26 cellular contexts compared by ENCODE assay signal in the genomic region with DNA sequence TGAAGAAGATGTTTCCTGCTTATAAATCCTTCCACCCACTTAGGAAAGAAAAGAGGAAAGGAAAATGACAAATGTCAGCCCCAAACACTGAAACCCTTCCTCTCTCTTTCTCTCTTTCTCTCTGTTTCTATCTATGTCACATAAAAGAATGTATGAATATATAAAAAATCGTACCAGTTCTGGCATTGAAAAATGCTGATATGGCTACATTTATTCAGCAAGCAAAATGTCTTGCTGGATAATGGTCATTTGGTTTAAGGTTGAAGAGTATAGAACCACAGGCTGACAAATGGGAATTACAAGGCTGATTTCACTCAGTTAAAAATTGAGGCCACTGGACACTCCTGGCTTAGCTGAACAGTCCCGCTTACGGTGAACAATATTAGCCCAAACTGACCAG.
DNase-seq lines count a peak whose midpoint lies in the region; ATAC-seq, FAIRE-seq and TF ChIP-seq lines count a peak whose summit lies in the region.
"Had no signal": no experiment of that assay in that cellular context is flagged by ENCODE, and none has a peak within 500 bp of the region (broad histone marks: within the 10 kb centered on the region; RNA-seq: fewer than 3 reads in every experiment).

No MANE protein-coding gene starts in this region.

- no peak overlapping the region for H4K91ac ChIP-seq in IMR-90 (ENCODE audit: insufficient read depth, low read depth, low read length)

- H3K18ac ChIP-seq in IMR-90 (ENCODE audit: low read depth, low read length), result no peak overlapping the region

- DNase-seq in HepG2 (ENCODE audit: low spot score) (no peak), right lobe of liver (no peak), IMR-90 (no peak), cerebellar cortex (ENCODE audit: low spot score) (peak; percentile 8), GM12891 (ENCODE audit: insufficient read length, low spot score) (no peak)
- DNase-seq: ACHN; BE2C; C1 segment of cervical spinal cord; CD4-positive, alpha-beta memory T cell; CD4-positive, CD25-positive, alpha-beta regulatory T cell; CD8-positive, alpha-beta memory T cell; COR-L47; DMS 273 treated with DMSO at 0.1 percent for 48 hours; DMS153; DMS53; DMS79; DND-41; EL; GF-D8 had no signal

- H3K9me3 ChIP-seq in HepG2 (ENCODE audit: low read length), result no peaks in the 10 kb centered on the region
- H3K9me3 ChIP-seq in right lobe of liver, result no peaks in the 10 kb centered on the region
- H3K9me3 ChIP-seq in IMR-90 (ENCODE audit: control insufficient read depth, insufficient read depth, low read length), result no peaks in the 10 kb centered on the region
- H3K9me3 ChIP-seq: BE2C, BLaER1 had no signal

- TF ChIP-seq CTCF in HepG2 (CRISPR knock-in tag; IDR thresholded peaks at IDR 0.05) (no peak), right lobe of liver (IDR thresholded peaks at IDR 0.05) (no peak), IMR-90 (conservative IDR thresholded peaks at IDR 0.05; ENCODE audit: low read depth, low read length) (no peak)

- no peak overlapping the region for H2BK20ac ChIP-seq in IMR-90 (ENCODE audit: low read depth, low read length)

- H3K4ac ChIP-seq in IMR-90 (ENCODE audit: low read depth, low read length), result no peak overlapping the region

- H2AK9ac ChIP-seq in IMR-90 (replicated peaks; ENCODE audit: low read depth, low read length, poor library complexity), result no peak overlapping the region

- H3K14ac ChIP-seq in IMR-90 (replicated peaks; ENCODE audit: low read depth, low read length), result no peak overlapping the region

- BruUV-seq in HepG2 (replicated peaks; lab: Mats Ljungman, UMichigan), result no TSS peak
- BruUV-seq in IMR-90 (replicated peaks; lab: Mats Ljungman, UMichigan), result no TSS peak

- FAIRE-seq in HepG2 (lab: Jason Lieb, UNC) (no peak), GM12891 (lab: Jason Lieb, UNC) (no peak)
- FAIRE-seq: G401.6, GM12892, GM18507 had no signal

- ATAC-seq in HepG2 (no peak), right lobe of liver (no peak), IMR-90 (ENCODE audit: low read depth) (no peak), HG03139 (IDR thresholded peaks at IDR 0.05; ENCODE audit: unreplicated experiment) (no peak), HG03159 (IDR thresholded peaks at IDR 0.05; ENCODE audit: unreplicated experiment) (no peak)

- H3K27me3 ChIP-seq in HepG2 (ENCODE audit: control insufficient read depth in 1 of 2, insufficient read depth in 2 of 2, low read length in 2 of 2), result no peaks in the 10 kb centered on the region
- H3K27me3 ChIP-seq in right lobe of liver, result no peaks in the 10 kb centered on the region
- H3K27me3 ChIP-seq in IMR-90 (ENCODE audit: control insufficient read depth, insufficient read depth, low read length), result no peaks in the 10 kb centered on the region
- H3K27me3 ChIP-seq: BE2C, BLaER1 had no signal

- WGBS in HepG2 (ENCODE audit: low lambda C conversion rate), result 2% methylated on average over 3 of the region's 3 CpGs
- WGBS in right lobe of liver (ENCODE audit: insufficient coverage, low coverage, low lambda C conversion rate, missing lambda C conversion rate), result 70% methylated on average over 3 of the region's 3 CpGs
- no CpG with 5 or more reads among the region's 3 CpGs for WGBS in IMR-90 (ENCODE audit: extremely low coverage in 2 of 2, insufficient read length in 1 of 2), 2 experiments

- CTCF ChIA-PET in HepG2 (lab: Yijun Ruan, JAX; ENCODE audit: low intra/inter-chr PET ratio, low total read pairs) (no interaction called here), IMR-90 (lab: Yijun Ruan, JAX) (no interaction called here)

- in situ Hi-C loops in HepG2 (cut with HindIII; ENCODE audit: extremely low pct_ligation_motif_present, low pct_unique_long_range_greater_than_20kb), result no loop called here
- in situ Hi-C loops in IMR-90 (cut with MboI; ENCODE audit: low sequenced_read_pairs), result no loop called here

- no peak overlapping the region for H2BK120ac ChIP-seq in IMR-90 (ENCODE audit: low read depth, low read length)

- H4K5ac ChIP-seq in IMR-90 (ENCODE audit: low read depth, low read length), result no peak overlapping the region

- H2AFZ ChIP-seq in HepG2 (ENCODE audit: low read length) (no peak overlapping the region), IMR-90 (replicated peaks; ENCODE audit: low read length, poor library complexity) (no peak overlapping the region)

- H3K79me2 ChIP-seq in HepG2 (ENCODE audit: insufficient read depth, low read length), result no peaks in the 10 kb centered on the region

- H2AK5ac ChIP-seq in IMR-90 (ENCODE audit: low read depth, low read length), result no peak overlapping the region

- H4K20me1 ChIP-seq in HepG2 (ENCODE audit: insufficient read depth, low read length), result no peaks in the 10 kb centered on the region
- H4K20me1 ChIP-seq in IMR-90 (ENCODE audit: insufficient read depth, low read length), result no peaks in the 10 kb centered on the region
- H4K20me1 ChIP-seq: BLaER1 had no signal

- TF ChIP-seq EP300 in HepG2 (IDR thresholded peaks at IDR 0.05; ENCODE audit: low read depth in 2 of 2, low read length in 2 of 2) (no peak), HepG2 (CRISPR knock-in tag; IDR thresholded peaks at IDR 0.05; ENCODE audit: borderline replicate concordance) (no peak)

- H3K4me3 ChIP-seq in HepG2 (replicated peaks in 1 of 3; ENCODE audit: insufficient read depth in 1 of 3, low read depth in 2 of 3, low read length in 3 of 3), result no peak overlapping the region
- H3K4me3 ChIP-seq in right lobe of liver, result no peak overlapping the region
- H3K4me3 ChIP-seq in IMR-90 (ENCODE audit: insufficient read depth, low read depth, low read length), result no peak overlapping the region
- H3K4me3 ChIP-seq: BLaER1 had no signal

- no peaks in the 10 kb centered on the region for H3K9me1 ChIP-seq in IMR-90 (ENCODE audit: insufficient read depth, low read length)

- H3K23ac ChIP-seq in IMR-90 (ENCODE audit: low read depth, low read length), result no peak overlapping the region

- dilution Hi-C loops in IMR-90 (cut with HindIII; ENCODE audit: low sequenced_read_pairs, unreplicated experiment), result no loop called here

- no peak overlapping the region for H3K9ac ChIP-seq in HepG2 (ENCODE audit: insufficient read depth, low read depth, low read length)
- no peak overlapping the region for H3K9ac ChIP-seq in IMR-90 (ENCODE audit: low read depth, low read length)
- H3K9ac ChIP-seq: BLaER1 had no signal

- no peak overlapping the region for H2BK5ac ChIP-seq in IMR-90 (ENCODE audit: low read depth, low read length, poor library complexity, severe bottlenecking)

- H3K36me3 ChIP-seq in HepG2 (replicated peaks in 1 of 2; ENCODE audit: control insufficient read depth in 1 of 2, insufficient read depth in 2 of 2, low read length in 2 of 2) (no peaks in the 10 kb centered on the region), right lobe of liver (no peaks in the 10 kb centered on the region), IMR-90 (ENCODE audit: control insufficient read depth, insufficient read depth, low read length) (no peaks in the 10 kb centered on the region)
- H3K36me3 ChIP-seq: BE2C, BLaER1 had no signal

- H3K56ac ChIP-seq in IMR-90 (ENCODE audit: extremely low read depth, insufficient read depth, low read length), result no peak overlapping the region

- intact Hi-C loops in HepG2 (cut with micrococcal nuclease; ENCODE audit: unreplicated experiment), result no loop called here
- intact Hi-C loops in right lobe of liver (cut with DNase I), result no loop called here
- intact Hi-C loops in IMR-90 (cut with micrococcal nuclease), result no loop called here

- no peaks in the 10 kb centered on the region for H3K4me1 ChIP-seq in HepG2 (ENCODE audit: insufficient read depth, low read length)
- H3K4me1 ChIP-seq in right lobe of liver, result no peaks in the 10 kb centered on the region
- H3K4me1 ChIP-seq in IMR-90 (ENCODE audit: control insufficient read depth, insufficient read depth, low read length), result no peaks in the 10 kb centered on the region
- H3K4me1 ChIP-seq: BE2C, BLaER1 had no signal

- H3K79me1 ChIP-seq in IMR-90 (ENCODE audit: low read depth in 1 of 2, low read length in 2 of 2), result no peaks in the 10 kb centered on the region

- H3K4me2 ChIP-seq in HepG2 (ENCODE audit: low read depth, low read length) (no peak overlapping the region), IMR-90 (ENCODE audit: low read depth, low read length) (no peak overlapping the region)
- H3K4me2 ChIP-seq: BLaER1 had no signal

- H3K27ac ChIP-seq in HepG2 (ENCODE audit: extremely low read length, insufficient read depth, low read length), result no peak overlapping the region
- H3K27ac ChIP-seq in right lobe of liver, result no peak overlapping the region
- no peak overlapping the region for H3K27ac ChIP-seq in IMR-90 (ENCODE audit: insufficient read depth, low read length)
- H3K27ac ChIP-seq: 22Rv1, BLaER1 had no signal

- POLR2A ChIA-PET in HepG2 (lab: Yijun Ruan, JAX) (no interaction called here), IMR-90 (lab: Charles Lee; ENCODE audit: unreplicated experiment) (no interaction called here)

- TF ChIP-seq POLR2A in HepG2 (IDR thresholded peaks at IDR 0.05; ENCODE audit: insufficient read depth in 1 of 2, low read depth in 2 of 2, low read length in 2 of 2) (no peak), right lobe of liver (IDR thresholded peaks at IDR 0.05) (no peak), IMR-90 (IDR thresholded peaks at IDR 0.05; ENCODE audit: low read depth, low read length) (no peak), GM12891 (IDR thresholded peaks at IDR 0.05; ENCODE audit: low read depth, low read length) (no peak)

- H2BK15ac ChIP-seq in IMR-90 (ENCODE audit: low read depth, low read length), result no peak overlapping the region

- no peak overlapping the region for H4K8ac ChIP-seq in IMR-90 (ENCODE audit: low read depth in 2 of 2, low read length in 2 of 2)

- TF ChIP-seq RAD21 in HepG2 (CRISPR knock-in tag; IDR thresholded peaks at IDR 0.05) (no peak), IMR-90 (IDR thresholded peaks at IDR 0.05; ENCODE audit: low read length) (no peak)

TF ChIP-seq in HepG2, 621 proteins besides CTCF, POLR2A, EP300 and RAD21 (continues in another document):
- TF ChIP-seq, protein P1, sequence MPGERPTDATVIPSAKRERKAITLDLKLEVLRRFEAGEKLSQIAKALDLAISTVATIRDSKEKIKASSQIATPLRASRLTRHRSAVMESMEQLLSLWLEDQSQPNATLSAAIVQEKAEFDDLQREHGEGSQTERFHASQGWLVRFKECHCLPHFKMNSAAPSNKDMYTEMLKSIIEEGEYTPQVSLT (CRISPR knock-in tag; IDR thresholded peaks at IDR 0.05; ENCODE audit: borderline replicate concordance, low read depth), result no peak

TF ChIP-seq in IMR-90, 13 proteins besides CTCF, POLR2A, EP300 and RAD21 (continues in another document):
- TF ChIP-seq SMC3 (IDR thresholded peaks at IDR 0.05; ENCODE audit: low read depth, low read length) (no peak), MAFK (IDR thresholded peaks at IDR 0.05; ENCODE audit: low read depth, low read length) (peak; percentile 71)

TF ChIP-seq in GM12891, 5 proteins besides CTCF, POLR2A, EP300 and RAD21:
- TF ChIP-seq POLR2AphosphoS5 (IDR thresholded peaks at IDR 0.05; ENCODE audit: low read depth, low read length) (no peak), POU2F2 (IDR thresholded peaks at IDR 0.05; ENCODE audit: low read depth, low read length) (no peak), SPI1 (IDR thresholded peaks at IDR 0.05; ENCODE audit: low read depth, low read length) (no peak), PAX5 (IDR thresholded peaks at IDR 0.05; ENCODE audit: insufficient read depth, low read length, severe bottlenecking) (no peak)
